Comparison of ENCODE assay signal across 38 cellular contexts in genomic region chr4:112003508-112003907, GRCh38.
"Had no signal": no experiment of that assay in that cellular context is flagged by ENCODE, and none has a peak within 500 bp of the region (broad histone marks: within the 10 kb centered on the region; RNA-seq: fewer than 3 reads in every experiment).

No MANE protein-coding gene starts in this region.

- H3K27ac ChIP-seq: adrenal gland, KMS-11, Peyer's patch, VCaP had no signal

- DNase-seq: activated B cell treated with CpG ODN at 0.5 μM for 24 hours; activated CD4-positive, alpha-beta memory T cell treated with anti-CD3 and anti-CD28 coated beads for 36 hours; activated CD4-positive, alpha-beta T cell treated with anti-CD3 and anti-CD28 coated beads for 4 hours; activated CD4-positive, alpha-beta T cell treated with anti-CD3 and anti-CD28 coated beads, Interleukin-2, amount 50 U/mL, for 1 hour; activated CD4-positive, CD25-positive, alpha-beta regulatory T cell treated with anti-CD3 and anti-CD28 coated beads, Interleukin-2, amount 50 U/mL, for 72 hours; activated CD8-positive, alpha-beta memory T cell treated with anti-CD3 and anti-CD28 coated beads, Interleukin-2, amount 50 U/mL, for 4 hours; activated gamma-delta T cell treated with Interleukin-2 at 50 U/mL for 16 hours; activated naive CD4-positive, alpha-beta T cell treated with anti-CD3 and anti-CD28 coated beads for 36 hours; activated T-cell treated with anti-CD3 and anti-CD28 coated beads for 4 hours; activated T-cell treated with anti-CD3 and anti-CD28 coated beads, Interleukin-2, amount 50 U/mL, for 4 hours; adrenal gland; anterior cingulate cortex; MM.1S; NCI-H1105 treated with DMSO at 0.1 percent for 48 hours; NCI-H1436; NCI-H1694; NCI-H1930; NCI-H2081 treated with DMSO at 0.1 percent for 48 hours; NCI-H2171; NCI-H510A; NCI-H526; NCI-H748 treated with DMSO at 0.1 percent for 48 hours; NK-92 treated with Interleukin-12 subunit alpha and Interleukin-12 subunit beta, amount 100 ng/mL, for 24 hours; PC-3; Peyer's patch; RPMI8226; SIG-M5; SW 1271; T-helper 1 cell; T-helper 2 cell; T-helper 9 cell had no signal

- H3K36me3 Mint-ChIP-seq: activated CD4-positive, alpha-beta memory T cell treated with anti-CD3 and anti-CD28 coated beads for 36 hours; activated naive CD4-positive, alpha-beta T cell treated with anti-CD3 and anti-CD28 coated beads, Interleukin-2, amount 50 U/mL, for 72 hours; brain had no signal

- H3K9me3 ChIP-seq: adrenal gland, Peyer's patch had no signal

- H3K27me3 ChIP-seq: adrenal gland, Peyer's patch had no signal

- H3K36me3 ChIP-seq: adrenal gland, Peyer's patch had no signal

- H3K4me3 Mint-ChIP-seq: activated B cell treated with CpG ODN at 0.5 μM for 24 hours; activated CD4-positive, alpha-beta memory T cell treated with anti-CD3 and anti-CD28 coated beads for 36 hours; activated naive CD4-positive, alpha-beta T cell treated with anti-CD3 and anti-CD28 coated beads for 36 hours; activated T-cell treated with anti-CD3 and anti-CD28 coated beads, Interleukin-2, amount 50 U/mL, for 4 hours; activated T-helper 1 cell treated with anti-CD3 and anti-CD28 coated beads, Interleukin-12 subunit alpha, Interleukin-12 subunit beta, Interleukin-2, Interleukin-4 antibody, amounts not matched to agents 30 ng/mL and 10 ng/mL and 1 ng/mL, durations not matched to agents 14 hours and 24 hours and 36 hours; brain had no signal

- ATAC-seq: activated naive CD4-positive, alpha-beta T cell treated with anti-CD3 and anti-CD28 coated beads, Interleukin-2, amount 50 U/mL, for 72 hours; activated T-cell treated with anti-CD3 and anti-CD28 coated beads, Interleukin-2, amount 50 U/mL, for 4 hours; PC-3; Right ventricle myocardium inferior; SK-N-SH treated with all-trans-retinoic acid at 6 μM for 48 hours had no signal

- H3K9me3 Mint-ChIP-seq: activated B cell treated with CpG ODN at 0.5 μM for 24 hours; activated T-helper 1 cell treated with anti-CD3 and anti-CD28 coated beads, Interleukin-12 subunit alpha, Interleukin-12 subunit beta, Interleukin-2, Interleukin-4 antibody, amounts not matched to agents 30 ng/mL and 10 ng/mL and 1 ng/mL, durations not matched to agents 14 hours and 24 hours and 36 hours; brain had no signal

- H3K4me2 ChIP-seq: KMS-11 had no signal

- H3K9ac ChIP-seq: KMS-11 had no signal

- H3K27ac Mint-ChIP-seq: activated B cell treated with CpG ODN at 0.5 μM for 24 hours; activated CD4-positive, alpha-beta memory T cell treated with anti-CD3 and anti-CD28 coated beads for 36 hours; activated naive CD4-positive, alpha-beta T cell treated with anti-CD3 and anti-CD28 coated beads for 36 hours; activated naive CD4-positive, alpha-beta T cell treated with anti-CD3 and anti-CD28 coated beads, Interleukin-2, amount 50 U/mL, for 72 hours; activated T-helper 1 cell treated with anti-CD3 and anti-CD28 coated beads, Interleukin-12 subunit alpha, Interleukin-12 subunit beta, Interleukin-2, Interleukin-4 antibody, amounts not matched to agents 30 ng/mL and 10 ng/mL and 1 ng/mL, durations not matched to agents 14 hours and 24 hours and 36 hours had no signal

- H3K27me3 Mint-ChIP-seq: activated CD4-positive, alpha-beta memory T cell treated with anti-CD3 and anti-CD28 coated beads for 36 hours had no signal

- H3K4me1 ChIP-seq: adrenal gland, Peyer's patch had no signal

- H3K4me3 ChIP-seq: adrenal gland, Peyer's patch had no signal

- H3K4me1 Mint-ChIP-seq: activated B cell treated with CpG ODN at 0.5 μM for 24 hours had no signal
